ENCODE assay signal across 23 cellular contexts in genomic region chr10:49308881-49309280, GRCh38. TPM values are rescaled to one million over a fixed set of nuclear protein-coding genes. Genes with fewer than 3 reads are reported as not detected.
"Had no signal": no experiment of that assay in that cellular context is flagged by ENCODE, and none has a peak within 500 bp of the region (broad histone marks: within the 10 kb centered on the region; RNA-seq: fewer than 3 reads in every experiment).

No MANE protein-coding gene starts in this region.

- H3K9me3 ChIP-seq: mucosa of descending colon, pancreas, testis, upper lobe of left lung had no signal

- DNase-seq: activated CD4-positive, alpha-beta T cell treated with anti-CD3 and anti-CD28 coated beads, Interleukin-2, amount 50 U/mL, for 4 hours; activated CD4-positive, CD25-positive, alpha-beta regulatory T cell treated with anti-CD3 and anti-CD28 coated beads, Interleukin-2, amount 50 U/mL, for 72 hours; activated naive CD4-positive, alpha-beta T cell treated with anti-CD3 and anti-CD28 coated beads for 36 hours; activated T-cell treated with anti-CD3 and anti-CD28 coated beads, Interleukin-2, amount 50 U/mL, for 24 hours; aorta; brain microvascular endothelial cell; erythroblast; foreskin melanocyte; mesenchymal stem cell; mucosa of descending colon; naive thymus-derived CD4-positive, alpha-beta T cell; pancreas; stimulated activated CD4-positive, alpha-beta T cell treated with anti-CD3 and anti-CD28 coated beads, Interleukin-4, amount 100 ng/mL, for 24 hours; testis; upper lobe of left lung had no signal

- H3K4me3 Mint-ChIP-seq: activated naive CD4-positive, alpha-beta T cell treated with anti-CD3 and anti-CD28 coated beads for 36 hours; activated T-cell treated with anti-CD3 and anti-CD28 coated beads, Interleukin-2, amount 50 U/mL, for 24 hours had no signal

- H3K27me3 Mint-ChIP-seq: activated T-cell treated with anti-CD3 and anti-CD28 coated beads, Interleukin-2, amount 50 U/mL, for 24 hours had no signal

- H3K27ac Mint-ChIP-seq: activated naive CD4-positive, alpha-beta T cell treated with anti-CD3 and anti-CD28 coated beads for 36 hours had no signal

- H3K4me2 ChIP-seq: smooth muscle cell had no signal

- FAIRE-seq: endometrium, pancreas had no signal

- ATAC-seq: sciatic nerve, SK-N-SH treated with all-trans-retinoic acid at 6 μM for 48 hours had no signal

- H3K27ac ChIP-seq: brain microvascular endothelial cell, coronary artery, pancreas, testis had no signal

- H3K36me3 Mint-ChIP-seq: naive thymus-derived CD4-positive, alpha-beta T cell; stimulated activated effector memory CD8-positive, alpha-beta T cell treated with anti-CD3 and anti-CD28 coated beads, Interleukin-12 subunit alpha, Interleukin-12 subunit beta, amount 100 ng/mL, for 72 hours; T-cell had no signal

- H3K27me3 ChIP-seq: brain microvascular endothelial cell, pancreas, testis, upper lobe of left lung had no signal

- H3K4me1 ChIP-seq: pancreas had no signal

- H3K36me3 ChIP-seq: brain microvascular endothelial cell, pancreas, upper lobe of left lung had no signal

- H3K4me3 ChIP-seq: coronary artery, mucosa of descending colon, pancreas, smooth muscle cell, testis, upper lobe of left lung had no signal

- H3K9me3 Mint-ChIP-seq: activated naive CD4-positive, alpha-beta T cell treated with anti-CD3 and anti-CD28 coated beads for 36 hours; activated T-cell treated with anti-CD3 and anti-CD28 coated beads, Interleukin-2, amount 50 U/mL, for 24 hours had no signal

RNA-seq across cellular contexts. Expression of gene C10orf71, which starts 9.9 kb away (rescaled TPM):
- total RNA-seq: activated naive CD4-positive, alpha-beta T cell treated with anti-CD3 and anti-CD28 coated beads for 36 hours; liver; naive thymus-derived CD4-positive, alpha-beta T cell; smooth muscle cell; T-cell; upper lobe of left lung had no signal
- polyA plus RNA-seq: naive thymus-derived CD4-positive, alpha-beta T cell; smooth muscle cell had no signal
